Comparison of ENCODE assay signal across 1 cellular context in the genomic region with DNA sequence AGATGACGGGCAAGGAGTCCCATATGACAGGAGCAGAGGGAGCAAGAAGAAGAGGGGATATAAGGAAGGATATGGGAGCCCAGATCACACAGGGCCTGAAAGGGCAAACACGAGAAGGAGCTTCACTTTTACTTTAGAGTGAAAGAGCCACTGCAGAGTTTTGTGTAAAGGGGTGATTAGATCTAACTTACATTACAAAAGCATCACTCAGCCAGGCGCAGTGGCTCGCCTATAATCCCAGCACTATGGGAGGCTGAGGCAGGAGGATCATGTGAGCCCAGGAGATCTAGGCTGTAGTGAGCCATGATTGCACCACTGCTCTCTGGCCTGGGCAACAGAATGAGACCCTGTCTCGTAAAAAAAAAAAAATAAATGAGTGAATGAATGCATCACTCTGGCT.
TF ChIP-seq lines count a peak whose summit lies in the region.

No MANE protein-coding gene starts in this region.

TF ChIP-seq in GM23338, 12 proteins besides CTCF, POLR2A, EP300 and RAD21 (continued from another document):
- TF ChIP-seq, protein P1, sequence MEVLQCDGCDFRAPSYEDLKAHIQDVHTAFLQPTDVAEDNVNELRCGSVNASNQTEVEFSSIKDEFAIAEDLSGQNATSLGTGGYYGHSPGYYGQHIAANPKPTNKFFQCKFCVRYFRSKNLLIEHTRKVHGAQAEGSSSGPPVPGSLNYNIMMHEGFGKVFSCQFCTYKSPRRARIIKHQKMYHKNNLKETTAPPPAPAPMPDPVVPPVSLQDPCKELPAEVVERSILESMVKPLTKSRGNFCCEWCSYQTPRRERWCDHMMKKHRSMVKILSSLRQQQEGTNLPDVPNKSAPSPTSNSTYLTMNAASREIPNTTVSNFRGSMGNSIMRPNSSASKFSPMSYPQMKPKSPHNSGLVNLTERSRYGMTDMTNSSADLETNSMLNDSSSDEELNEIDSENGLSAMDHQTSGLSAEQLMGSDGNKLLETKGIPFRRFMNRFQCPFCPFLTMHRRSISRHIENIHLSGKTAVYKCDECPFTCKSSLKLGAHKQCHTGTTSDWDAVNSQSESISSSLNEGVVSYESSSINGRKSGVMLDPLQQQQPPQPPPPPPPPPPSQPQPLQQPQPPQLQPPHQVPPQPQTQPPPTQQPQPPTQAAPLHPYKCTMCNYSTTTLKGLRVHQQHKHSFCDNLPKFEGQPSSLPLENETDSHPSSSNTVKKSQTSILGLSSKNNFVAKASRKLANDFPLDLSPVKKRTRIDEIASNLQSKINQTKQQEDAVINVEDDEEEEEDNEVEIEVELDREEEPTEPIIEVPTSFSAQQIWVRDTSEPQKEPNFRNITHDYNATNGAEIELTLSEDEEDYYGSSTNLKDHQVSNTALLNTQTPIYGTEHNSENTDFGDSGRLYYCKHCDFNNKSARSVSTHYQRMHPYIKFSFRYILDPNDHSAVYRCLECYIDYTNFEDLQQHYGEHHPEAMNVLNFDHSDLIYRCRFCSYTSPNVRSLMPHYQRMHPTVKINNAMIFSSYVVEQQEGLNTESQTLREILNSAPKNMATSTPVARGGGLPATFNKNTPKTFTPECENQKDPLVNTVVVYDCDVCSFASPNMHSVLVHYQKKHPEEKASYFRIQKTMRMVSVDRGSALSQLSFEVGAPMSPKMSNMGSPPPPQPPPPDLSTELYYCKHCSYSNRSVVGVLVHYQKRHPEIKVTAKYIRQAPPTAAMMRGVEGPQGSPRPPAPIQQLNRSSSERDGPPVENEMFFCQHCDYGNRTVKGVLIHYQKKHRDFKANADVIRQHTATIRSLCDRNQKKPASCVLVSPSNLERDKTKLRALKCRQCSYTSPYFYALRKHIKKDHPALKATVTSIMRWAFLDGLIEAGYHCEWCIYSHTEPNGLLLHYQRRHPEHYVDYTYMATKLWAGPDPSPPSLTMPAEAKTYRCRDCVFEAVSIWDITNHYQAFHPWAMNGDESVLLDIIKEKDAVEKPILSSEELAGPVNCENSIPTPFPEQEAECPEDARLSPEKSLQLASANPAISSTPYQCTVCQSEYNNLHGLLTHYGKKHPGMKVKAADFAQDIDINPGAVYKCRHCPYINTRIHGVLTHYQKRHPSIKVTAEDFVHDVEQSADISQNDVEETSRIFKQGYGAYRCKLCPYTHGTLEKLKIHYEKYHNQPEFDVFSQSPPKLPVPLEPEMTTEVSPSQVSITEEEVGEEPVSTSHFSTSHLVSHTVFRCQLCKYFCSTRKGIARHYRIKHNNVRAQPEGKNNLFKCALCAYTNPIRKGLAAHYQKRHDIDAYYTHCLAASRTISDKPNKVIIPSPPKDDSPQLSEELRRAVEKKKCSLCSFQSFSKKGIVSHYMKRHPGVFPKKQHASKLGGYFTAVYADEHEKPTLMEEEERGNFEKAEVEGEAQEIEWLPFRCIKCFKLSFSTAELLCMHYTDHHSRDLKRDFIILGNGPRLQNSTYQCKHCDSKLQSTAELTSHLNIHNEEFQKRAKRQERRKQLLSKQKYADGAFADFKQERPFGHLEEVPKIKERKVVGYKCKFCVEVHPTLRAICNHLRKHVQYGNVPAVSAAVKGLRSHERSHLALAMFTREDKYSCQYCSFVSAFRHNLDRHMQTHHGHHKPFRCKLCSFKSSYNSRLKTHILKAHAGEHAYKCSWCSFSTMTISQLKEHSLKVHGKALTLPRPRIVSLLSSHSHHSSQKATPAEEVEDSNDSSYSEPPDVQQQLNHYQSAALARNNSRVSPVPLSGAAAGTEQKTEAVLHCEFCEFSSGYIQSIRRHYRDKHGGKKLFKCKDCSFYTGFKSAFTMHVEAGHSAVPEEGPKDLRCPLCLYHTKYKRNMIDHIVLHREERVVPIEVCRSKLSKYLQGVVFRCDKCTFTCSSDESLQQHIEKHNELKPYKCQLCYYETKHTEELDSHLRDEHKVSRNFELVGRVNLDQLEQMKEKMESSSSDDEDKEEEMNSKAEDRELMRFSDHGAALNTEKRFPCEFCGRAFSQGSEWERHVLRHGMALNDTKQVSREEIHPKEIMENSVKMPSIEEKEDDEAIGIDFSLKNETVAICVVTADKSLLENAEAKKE (CRISPR knock-in tag; IDR thresholded peaks at IDR 0.05) = no peak
- no peak for TF ChIP-seq JUNB (IDR thresholded peaks at IDR 0.05; ENCODE audit: unreplicated experiment)
